1 cellular context compared by ENCODE assay signal in the genomic region with DNA sequence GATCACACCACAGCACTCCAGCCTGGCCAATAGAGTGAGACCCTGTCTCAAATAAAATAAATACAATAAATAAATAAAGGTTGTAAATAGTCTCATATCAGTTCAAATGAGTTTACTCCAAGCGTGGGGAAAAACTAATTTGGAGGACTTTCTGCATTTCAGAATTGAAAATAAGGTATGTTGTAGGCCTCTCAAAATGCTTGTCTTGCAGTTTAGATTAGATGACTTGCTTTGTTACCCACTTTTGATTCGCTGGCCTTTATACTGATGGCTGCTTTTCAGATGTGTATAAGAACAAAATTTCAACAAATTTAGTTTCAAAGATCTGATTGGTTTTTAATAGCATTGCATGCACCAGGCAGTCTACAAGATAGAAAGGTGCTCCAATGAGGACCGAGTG.
TF ChIP-seq lines count a peak whose summit lies in the region.

No MANE protein-coding gene starts in this region.

TF ChIP-seq in HCT116, 20 proteins besides CTCF, POLR2A, EP300 and RAD21 (continued from another document):
- TF ChIP-seq, protein P1, sequence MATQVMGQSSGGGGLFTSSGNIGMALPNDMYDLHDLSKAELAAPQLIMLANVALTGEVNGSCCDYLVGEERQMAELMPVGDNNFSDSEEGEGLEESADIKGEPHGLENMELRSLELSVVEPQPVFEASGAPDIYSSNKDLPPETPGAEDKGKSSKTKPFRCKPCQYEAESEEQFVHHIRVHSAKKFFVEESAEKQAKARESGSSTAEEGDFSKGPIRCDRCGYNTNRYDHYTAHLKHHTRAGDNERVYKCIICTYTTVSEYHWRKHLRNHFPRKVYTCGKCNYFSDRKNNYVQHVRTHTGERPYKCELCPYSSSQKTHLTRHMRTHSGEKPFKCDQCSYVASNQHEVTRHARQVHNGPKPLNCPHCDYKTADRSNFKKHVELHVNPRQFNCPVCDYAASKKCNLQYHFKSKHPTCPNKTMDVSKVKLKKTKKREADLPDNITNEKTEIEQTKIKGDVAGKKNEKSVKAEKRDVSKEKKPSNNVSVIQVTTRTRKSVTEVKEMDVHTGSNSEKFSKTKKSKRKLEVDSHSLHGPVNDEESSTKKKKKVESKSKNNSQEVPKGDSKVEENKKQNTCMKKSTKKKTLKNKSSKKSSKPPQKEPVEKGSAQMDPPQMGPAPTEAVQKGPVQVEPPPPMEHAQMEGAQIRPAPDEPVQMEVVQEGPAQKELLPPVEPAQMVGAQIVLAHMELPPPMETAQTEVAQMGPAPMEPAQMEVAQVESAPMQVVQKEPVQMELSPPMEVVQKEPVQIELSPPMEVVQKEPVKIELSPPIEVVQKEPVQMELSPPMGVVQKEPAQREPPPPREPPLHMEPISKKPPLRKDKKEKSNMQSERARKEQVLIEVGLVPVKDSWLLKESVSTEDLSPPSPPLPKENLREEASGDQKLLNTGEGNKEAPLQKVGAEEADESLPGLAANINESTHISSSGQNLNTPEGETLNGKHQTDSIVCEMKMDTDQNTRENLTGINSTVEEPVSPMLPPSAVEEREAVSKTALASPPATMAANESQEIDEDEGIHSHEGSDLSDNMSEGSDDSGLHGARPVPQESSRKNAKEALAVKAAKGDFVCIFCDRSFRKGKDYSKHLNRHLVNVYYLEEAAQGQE (IDR thresholded peaks at IDR 0.05; ENCODE audit: low read depth): no peak
- TF ChIP-seq, protein P2, sequence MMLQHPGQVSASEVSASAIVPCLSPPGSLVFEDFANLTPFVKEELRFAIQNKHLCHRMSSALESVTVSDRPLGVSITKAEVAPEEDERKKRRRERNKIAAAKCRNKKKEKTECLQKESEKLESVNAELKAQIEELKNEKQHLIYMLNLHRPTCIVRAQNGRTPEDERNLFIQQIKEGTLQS (IDR thresholded peaks at IDR 0.05): no peak
- TF ChIP-seq SIN3A (IDR thresholded peaks at IDR 0.05; ENCODE audit: low read depth): no peak
